In genomic region chr17:57389474-57389873, GRCh38 we compare ENCODE assay signal across 1 cellular context.
TF ChIP-seq lines count a peak whose summit lies in the region.

No MANE protein-coding gene starts in this region.

TF ChIP-seq in K562, 482 proteins besides CTCF, POLR2A, EP300 and RAD21:
- TF ChIP-seq ZKSCAN1 (IDR thresholded peaks at IDR 0.05; ENCODE audit: low read depth, low read length) (peak; percentile 94), RBM14 (IDR thresholded peaks at IDR 0.05; ENCODE audit: borderline replicate concordance, insufficient read depth, low read depth, low read length) (no peak), PCBP1 (IDR thresholded peaks at IDR 0.05; ENCODE audit: low read depth, low read length, poor library complexity, severe bottlenecking) (no peak)
TF ChIP-seq in K562: peak in this region for 1.
